ENCODE assay signal across 8 cellular contexts in the genomic region with DNA sequence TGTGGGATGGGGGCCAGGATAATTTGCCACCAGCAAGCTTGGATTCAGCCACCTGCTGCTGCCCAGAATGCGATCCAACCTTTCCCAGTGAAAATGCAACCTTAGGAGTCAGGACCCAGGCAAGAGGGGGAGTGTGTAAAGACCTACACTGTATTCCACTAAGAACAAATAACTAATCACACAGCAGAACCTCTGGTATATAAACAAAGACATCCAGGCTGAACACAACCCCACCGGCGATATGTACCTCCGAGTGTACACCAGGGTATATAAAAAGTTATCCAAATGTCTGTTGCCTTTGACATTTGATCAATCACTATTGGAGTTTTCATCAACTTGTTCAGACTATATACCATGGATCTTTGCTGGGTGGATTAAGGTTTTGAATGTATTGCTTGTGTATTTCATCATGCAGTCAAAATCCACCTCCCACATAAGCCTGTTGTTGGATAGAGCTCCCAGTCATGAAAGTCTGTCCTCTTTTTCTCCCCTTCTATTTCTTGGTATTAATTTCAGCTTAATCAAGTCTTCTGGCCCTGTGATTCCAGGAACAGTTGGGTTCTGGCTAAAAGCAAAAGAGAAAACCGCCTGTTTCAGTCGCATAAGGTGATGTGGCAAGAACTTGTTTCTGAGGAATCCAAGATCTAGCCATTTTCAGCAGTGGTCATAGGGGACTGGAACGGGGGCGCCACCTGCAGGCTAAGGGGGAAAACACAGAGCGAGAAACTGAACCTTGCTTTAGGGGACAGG.
DNase-seq lines count a peak whose midpoint lies in the region; ATAC-seq and TF ChIP-seq lines count a peak whose summit lies in the region.

No MANE protein-coding gene starts in this region.

- no peaks in the 10 kb centered on the region for H3K27me3 Mint-ChIP-seq in activated CD4-positive, alpha-beta T cell treated with anti-CD3 and anti-CD28 coated beads, Interleukin-2, amount 10 ng/mL, durations not matched to agents 24 days and 14 days

- DNase-seq in GM10248 (ENCODE audit: extremely low spot score) = peak; percentile 82
- DNase-seq in NCI-H510A (lab: John Stamatoyannopoulos, UW) = peak; percentile 35
- DNase-seq in activated CD4-positive, alpha-beta T cell treated with anti-CD3 and anti-CD28 coated beads, Interleukin-2, amount 10 ng/mL, durations not matched to agents 24 days and 14 days = peak; percentile 94
- peak; percentile 81 for DNase-seq in colonic mucosa
- peak; percentile 68 to 78 (median 75) for DNase-seq in right lobe of liver
- DNase-seq in stimulated activated CD4-positive, alpha-beta T cell treated with anti-CD3 and anti-CD28 coated beads, TNF-alpha, amount 100 ng/mL, for 1 hour (ENCODE audit: low read depth in 3 of 3, low spot score in 1 of 3) = peak; percentile 30 to 76 (median 53)
- DNase-seq in NK-92 treated with Interleukin-12 subunit alpha and Interleukin-12 subunit beta, amount 100 ng/mL, for 24 hours (lab: John Stamatoyannopoulos, UW) = no peak

- peak; percentile 81 for ATAC-seq in HG03108 (IDR thresholded peaks at IDR 0.05; ENCODE audit: unreplicated experiment)
- peak; percentile 87 to 94 (median 89) for ATAC-seq in right lobe of liver

- CTCF ChIA-PET in GM10248 (lab: Yijun Ruan, JAX) = interaction anchor here (0.6 to 6.9 kb wide), 36 partner anchors 9 to 532 kb away, joined by 3 to 67 read pairs (median 4); a partner anchor contains a TSS

- H3K4me3 Mint-ChIP-seq in activated CD4-positive, alpha-beta T cell treated with anti-CD3 and anti-CD28 coated beads, Interleukin-2, amount 10 ng/mL, durations not matched to agents 24 days and 14 days = peak overlapping the region; percentile 29

- TF ChIP-seq POLR2A in right lobe of liver (IDR thresholded peaks at IDR 0.05) = no peak

- no peak overlapping the region for H3K9ac ChIP-seq in colonic mucosa (ENCODE audit: low read depth in 2 of 2, low read length in 2 of 2)

- WGBS in right lobe of liver (ENCODE audit: insufficient coverage, low coverage, low lambda C conversion rate, missing lambda C conversion rate) = 38% methylated on average over 9 of the region's 9 CpGs

- H3K9me3 ChIP-seq in colonic mucosa (no peaks in the 10 kb centered on the region), right lobe of liver (no peaks in the 10 kb centered on the region)

- no peaks in the 10 kb centered on the region for H3K36me3 ChIP-seq in colonic mucosa
- no peaks in the 10 kb centered on the region for H3K36me3 ChIP-seq in right lobe of liver

- TF ChIP-seq CTCF in GM10248 (IDR thresholded peaks at IDR 0.05; ENCODE audit: control extremely low read depth, extremely low read depth, low read depth, missing control alignments) = peak; percentile 95
- peak; percentile 85 for TF ChIP-seq CTCF in colonic mucosa (IDR thresholded peaks at IDR 0.05)
- peak; percentile 90 to 94 (median 93) for TF ChIP-seq CTCF in right lobe of liver (IDR thresholded peaks at IDR 0.05)

- POLR2A ChIA-PET in GM10248 (lab: Yijun Ruan, JAX) = interaction anchor here (0.6 to 1.0 kb wide), 2 partner anchors 444 to 446 kb away, joined by 3 read pairs; no protein-coding TSS in a partner anchor

- H3K4me1 ChIP-seq in colonic mucosa (peaks cover 17% of the 10 kb centered on the region), right lobe of liver (peaks cover 0 to 19% (median 0%) of the 10 kb centered on the region in 4 donors)

- H3K4me1 Mint-ChIP-seq in activated CD4-positive, alpha-beta T cell treated with anti-CD3 and anti-CD28 coated beads, Interleukin-2, amount 10 ng/mL, durations not matched to agents 24 days and 14 days = peaks cover 54% of the 10 kb centered on the region

- H3K27ac ChIP-seq in colonic mucosa (no peak overlapping the region), right lobe of liver (peak overlapping the region in 1 of 3 donors; percentile 6)

- no peaks in the 10 kb centered on the region for H3K9me3 Mint-ChIP-seq in activated CD4-positive, alpha-beta T cell treated with anti-CD3 and anti-CD28 coated beads, Interleukin-2, amount 10 ng/mL, durations not matched to agents 24 days and 14 days

- intact Hi-C loops in activated CD4-positive, alpha-beta T cell treated with anti-CD3 and anti-CD28 coated beads, Interleukin-2, amount 10 ng/mL, durations not matched to agents 24 days and 14 days (cut with micrococcal nuclease) = loop anchor here (1.0 to 10.0 kb wide), 11 partner anchors 10 to 588 kb away; a partner anchor contains a TSS
- intact Hi-C loops in colonic mucosa (cut with DNase I) = loop anchor here (2.0 to 10.0 kb wide), 3 partner anchors 53 to 446 kb away; no protein-coding TSS in a partner anchor
- intact Hi-C loops in right lobe of liver (cut with DNase I) = loop anchor here in 1 of 2 donors (10.0 kb wide), 1 partner anchor 446 kb away; no protein-coding TSS in a partner anchor

- H3K27me3 ChIP-seq in colonic mucosa (no peaks in the 10 kb centered on the region), right lobe of liver (no peaks in the 10 kb centered on the region)

- no peak overlapping the region for H3K4me3 ChIP-seq in colonic mucosa
- no peak overlapping the region for H3K4me3 ChIP-seq in right lobe of liver

- H3K27ac Mint-ChIP-seq in activated CD4-positive, alpha-beta T cell treated with anti-CD3 and anti-CD28 coated beads, Interleukin-2, amount 10 ng/mL, durations not matched to agents 24 days and 14 days = peak overlapping the region; percentile 59

- no peaks in the 10 kb centered on the region for H3K36me3 Mint-ChIP-seq in activated CD4-positive, alpha-beta T cell treated with anti-CD3 and anti-CD28 coated beads, Interleukin-2, amount 10 ng/mL, durations not matched to agents 24 days and 14 days (ENCODE audit: low read depth)
